In the genomic region with DNA sequence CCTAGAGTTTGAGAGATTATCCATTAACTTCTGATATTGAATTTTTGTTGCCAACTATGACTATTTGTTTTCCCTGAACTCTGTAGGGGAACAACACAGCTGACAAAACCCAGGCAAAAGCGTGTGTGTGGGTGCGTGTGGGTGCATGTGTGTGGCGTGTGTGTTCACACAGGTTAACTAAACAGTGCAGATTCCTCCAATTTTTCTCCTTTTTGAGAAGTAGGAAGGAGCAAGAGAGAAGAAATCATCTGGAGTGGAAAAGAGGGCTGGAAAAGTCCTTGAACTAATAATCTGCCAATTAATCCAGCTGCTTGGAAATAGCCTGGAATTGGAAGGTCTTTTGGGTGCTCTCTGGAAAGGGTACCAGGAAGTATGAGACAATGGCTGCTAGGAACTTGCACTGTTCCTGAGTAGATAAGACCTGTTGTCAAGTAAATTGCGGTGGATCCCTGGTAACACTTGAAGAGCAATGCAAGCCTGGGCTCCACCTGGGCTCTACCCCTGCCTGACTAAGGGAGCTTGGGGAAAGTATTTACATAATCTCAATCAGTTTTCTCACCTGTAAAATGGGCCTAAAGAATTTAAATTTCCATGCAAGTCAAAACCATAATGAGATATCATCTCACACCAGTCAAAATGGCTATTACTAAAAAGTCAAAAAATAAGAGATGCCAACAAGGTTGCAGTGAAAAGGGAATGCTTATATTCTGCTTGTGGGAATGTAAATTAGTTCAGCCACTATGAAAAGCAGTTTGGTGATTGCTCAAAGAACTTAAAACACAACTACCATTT, we compare ENCODE assay signal across 20 cellular contexts. TPM values are rescaled to one million over a fixed set of nuclear protein-coding genes. Genes with fewer than 3 reads are reported as not detected.
DNase-seq lines count a peak whose midpoint lies in the region; ATAC-seq, FAIRE-seq and TF ChIP-seq lines count a peak whose summit lies in the region.
"Had no signal": no experiment of that assay in that cellular context is flagged by ENCODE, and none has a peak within 500 bp of the region (broad histone marks: within the 10 kb centered on the region; RNA-seq: fewer than 3 reads in every experiment).

No MANE protein-coding gene starts in this region.

- no peaks in the 10 kb centered on the region for H3K79me2 ChIP-seq in PC-9 (ENCODE audit: low read depth)

- H2AFZ ChIP-seq in PC-9: no peak overlapping the region

- TF ChIP-seq RAD21 in A549 (conservative IDR thresholded peaks at IDR 0.05 in 1 of 2, IDR thresholded peaks at IDR 0.05 in 1 of 2): no peak

- H3K27ac ChIP-seq in A549: peak overlapping the region; percentile 76 to 82
- H3K27ac ChIP-seq in PC-9: no peak overlapping the region
- no peak overlapping the region for H3K27ac ChIP-seq in gastrocnemius medialis

- H3K36me3 Mint-ChIP-seq in activated T-cell treated with anti-CD3 and anti-CD28 coated beads, Interleukin-2, amount 50 U/mL, for 24 hours (ENCODE audit: low read depth): no peaks in the 10 kb centered on the region
- peaks cover 4% of the 10 kb centered on the region for H3K36me3 Mint-ChIP-seq in natural killer cell treated with Interleukin-12 subunit alpha and Interleukin-12 subunit beta and Interleukin-15 and Interleukin-18, amount 100 ng/mL, for 72 hours
- H3K36me3 Mint-ChIP-seq: IgD-negative memory B cell had no signal

- H3K4me1 ChIP-seq in A549: peaks cover 61% of the 10 kb centered on the region
- peaks cover 44% of the 10 kb centered on the region for H3K4me1 ChIP-seq in PC-9 (replicated peaks; ENCODE audit: insufficient read depth)
- H3K4me1 ChIP-seq in gastrocnemius medialis: peaks cover 23 to 41% of the 10 kb centered on the region in 2 donors

- H3K9me3 Mint-ChIP-seq in activated T-cell treated with anti-CD3 and anti-CD28 coated beads, Interleukin-2, amount 50 U/mL, for 24 hours: peaks cover 6% of the 10 kb centered on the region
- H3K9me3 Mint-ChIP-seq in natural killer cell treated with Interleukin-12 subunit alpha and Interleukin-12 subunit beta and Interleukin-15 and Interleukin-18, amount 100 ng/mL, for 72 hours: no peaks in the 10 kb centered on the region

- FAIRE-seq in A549 (lab: Jason Lieb, UNC): no peak
- FAIRE-seq: A204.1, GM19239, H1 had no signal

- 51% methylated on average over 4 of the region's 4 CpGs for WGBS in A549 (ENCODE audit: missing lambda C conversion rate)

- DNase-seq in A549 (ENCODE audit: low read depth in 1 of 2, low spot score in 1 of 2) (no peak), PC-9 (no peak), left colon (no peak), mucosa of gallbladder (ENCODE audit: low spot score) (peak; percentile 61), gastrocnemius medialis (no peak)
- no peak for DNase-seq in activated T-cell treated with anti-CD3 and anti-CD28 coated beads, Interleukin-2, amount 50 U/mL, for 24 hours
- no peak for DNase-seq in natural killer cell treated with Interleukin-12 subunit alpha and Interleukin-12 subunit beta and Interleukin-15 and Interleukin-18, amount 100 ng/mL, for 72 hours (ENCODE audit: low spot score)
- DNase-seq: C1 segment of cervical spinal cord, DMS153, NCI-H1105, NCI-H1694, NCI-H2227 treated with DMSO at 0.1 percent for 48 hours, NCI-H524 treated with DMSO at 0.1 percent for 48 hours had no signal

- H3K4me2 ChIP-seq in A549 (peak overlapping the region; percentile 54), PC-9 (peak overlapping the region; percentile 61; the same call in 1 of the 2 replicates)

- TF ChIP-seq CTCF in A549 (IDR thresholded peaks at IDR 0.05): no peak
- TF ChIP-seq CTCF in PC-9 (conservative IDR thresholded peaks at IDR 0.05): no peak
- TF ChIP-seq CTCF in gastrocnemius medialis (IDR thresholded peaks at IDR 0.05 in 4 of 5, conservative IDR thresholded peaks at IDR 0.05 in 1 of 5): no peak

- H3K4me3 ChIP-seq in A549 (no peak overlapping the region), PC-9 (no peak overlapping the region), gastrocnemius medialis (no peak overlapping the region)

- H3K27ac Mint-ChIP-seq in activated T-cell treated with anti-CD3 and anti-CD28 coated beads, Interleukin-2, amount 50 U/mL, for 24 hours: no peak overlapping the region
- H3K27ac Mint-ChIP-seq in natural killer cell treated with Interleukin-12 subunit alpha and Interleukin-12 subunit beta and Interleukin-15 and Interleukin-18, amount 100 ng/mL, for 72 hours: no peak overlapping the region
- H3K27ac Mint-ChIP-seq: IgD-negative memory B cell had no signal

- in situ Hi-C loops in gastrocnemius medialis (cut with MboI; ENCODE audit: low sequenced_read_pairs in 4 of 4): no loop called here

- TF ChIP-seq EP300 in A549 (IDR thresholded peaks at IDR 0.05): no peak

- intact Hi-C loops in PC-9 (cut with micrococcal nuclease; ENCODE audit: unreplicated experiment): loop anchor here (2.0 kb wide), 1 partner anchor 31 kb away; no protein-coding TSS in a partner anchor
- intact Hi-C loops in left colon (cut with DNase I, micrococcal nuclease): no loop called here
- intact Hi-C loops in gastrocnemius medialis (cut with DNase I; ENCODE audit: low total_unique reads): no loop called here

- H3K9me3 ChIP-seq in A549: peaks cover 8% of the 10 kb centered on the region; the same call in 1 of the 3 replicates
- H3K9me3 ChIP-seq in PC-9 (ENCODE audit: insufficient read depth, low read depth): 0 out of 2 replicates have a peak, but pooled peaks cover 2% of the 10 kb centered on the region
- no peaks in the 10 kb centered on the region for H3K9me3 ChIP-seq in gastrocnemius medialis

- H3K27me3 ChIP-seq in PC-9 (ENCODE audit: insufficient read depth, low read depth) (no peaks in the 10 kb centered on the region), gastrocnemius medialis (no peaks in the 10 kb centered on the region)

- no peak for TF ChIP-seq POLR2A in A549 (IDR thresholded peaks at IDR 0.05; ENCODE audit: low read length)
- no peak for TF ChIP-seq POLR2A in gastrocnemius medialis (IDR thresholded peaks at IDR 0.05)

- no TSS peak for BruUV-seq in PC-9 (replicated peaks; lab: Mats Ljungman, UMichigan)

- POLR2A ChIA-PET in A549 (lab: Yijun Ruan, JAX) (no interaction called here), PC-9 (lab: Charles Lee; ENCODE audit: unreplicated experiment) (no interaction called here)

- H3K9me2 ChIP-seq in PC-9 (ENCODE audit: insufficient read depth): no peaks in the 10 kb centered on the region

- H3K4me3 Mint-ChIP-seq in activated T-cell treated with anti-CD3 and anti-CD28 coated beads, Interleukin-2, amount 50 U/mL, for 24 hours: no peak overlapping the region
- H3K4me3 Mint-ChIP-seq in natural killer cell treated with Interleukin-12 subunit alpha and Interleukin-12 subunit beta and Interleukin-15 and Interleukin-18, amount 100 ng/mL, for 72 hours: no peak overlapping the region

- peaks cover 55% of the 10 kb centered on the region for H3K4me1 Mint-ChIP-seq in activated T-cell treated with anti-CD3 and anti-CD28 coated beads, Interleukin-2, amount 50 U/mL, for 24 hours (ENCODE audit: low read depth)
- H3K4me1 Mint-ChIP-seq in natural killer cell treated with Interleukin-12 subunit alpha and Interleukin-12 subunit beta and Interleukin-15 and Interleukin-18, amount 100 ng/mL, for 72 hours (ENCODE audit: low read depth in 2 of 2): peaks cover 21 to 26% of the 10 kb centered on the region in 2 donors

- H3K36me3 ChIP-seq in PC-9 (ENCODE audit: low read depth) (no peaks in the 10 kb centered on the region), gastrocnemius medialis (no peaks in the 10 kb centered on the region)

- H3F3A ChIP-seq in PC-9 (ENCODE audit: insufficient read depth, low read depth): peaks cover 37% of the 10 kb centered on the region

- CTCF ChIA-PET in A549 (lab: Yijun Ruan, JAX): interaction anchor here (0.8 to 1.0 kb wide), 3 partner anchors 32 to 132 kb away, joined by 3 to 4 read pairs (median 3); no protein-coding TSS in a partner anchor
- CTCF ChIA-PET in PC-9 (lab: Charles Lee): no interaction called here

- peaks cover 3% of the 10 kb centered on the region for H3K27me3 Mint-ChIP-seq in activated T-cell treated with anti-CD3 and anti-CD28 coated beads, Interleukin-2, amount 50 U/mL, for 24 hours
- peaks cover 41 to 43% of the 10 kb centered on the region in 2 donors for H3K27me3 Mint-ChIP-seq in natural killer cell treated with Interleukin-12 subunit alpha and Interleukin-12 subunit beta and Interleukin-15 and Interleukin-18, amount 100 ng/mL, for 72 hours

- no peak for ATAC-seq in A549
- ATAC-seq in left colon: peak; percentile 70
- ATAC-seq in gastrocnemius medialis: no peak
- no peak for ATAC-seq in natural killer cell treated with Interleukin-12 subunit alpha and Interleukin-12 subunit beta and Interleukin-15 and Interleukin-18, amount 100 ng/mL, for 72 hours
- no peak for ATAC-seq in GM18907 (IDR thresholded peaks at IDR 0.05; ENCODE audit: unreplicated experiment)
- ATAC-seq: Panc1, Right ventricle myocardium inferior had no signal

- H4K20me1 ChIP-seq in PC-9 (ENCODE audit: insufficient read depth): no peaks in the 10 kb centered on the region

TF ChIP-seq in A549, 52 proteins besides CTCF, POLR2A, EP300 and RAD21:
- TF ChIP-seq EHF (CRISPR knock-in tag; IDR thresholded peaks at IDR 0.05) (no peak), EHMT2 (IDR thresholded peaks at IDR 0.05; ENCODE audit: low read depth) (no peak), GATA3 (IDR thresholded peaks at IDR 0.05; ENCODE audit: borderline replicate concordance) (0 out of 2 replicates have a peak, but pooled peaks have one; percentile 17), CHD4 (IDR thresholded peaks at IDR 0.05; ENCODE audit: borderline replicate concordance) (peak; percentile 52; the same call in 1 of the 2 replicates), FOXS1 (CRISPR knock-in tag; IDR thresholded peaks at IDR 0.05) (no peak)
- TF ChIP-seq, protein P1, sequence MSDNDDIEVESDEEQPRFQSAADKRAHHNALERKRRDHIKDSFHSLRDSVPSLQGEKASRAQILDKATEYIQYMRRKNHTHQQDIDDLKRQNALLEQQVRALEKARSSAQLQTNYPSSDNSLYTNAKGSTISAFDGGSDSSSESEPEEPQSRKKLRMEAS (IDR thresholded peaks at IDR 0.05): no peak

RNA-seq across cellular contexts. Expression of gene IL1R1, which starts 40.5 kb away (rescaled TPM):
- polyA plus RNA-seq in A549 (2011; rRNA removed): 34.7 and 38.0 TPM in 2 replicates
- polyA plus RNA-seq in A549 (2012; cell fraction: cytosol; rRNA removed): 11.8 and 16.3 TPM in 2 replicates
- polyA plus RNA-seq in A549 (2012; cell fraction: nucleus; rRNA removed): 8.9 and 11.5 TPM in 2 replicates
- polyA plus RNA-seq in A549 (2017; fragmentation: RNase III; extraction: RNeasy Plus Mini Kit Qiagen cat#74134 plus additional on column Dnase treatment): 25.3 to 35.9 TPM (median 32.5 TPM) in 3 replicates
- polyA minus RNA-seq in A549 (2011; rRNA and poly(A)+ RNA removed): 16.1 and 16.2 TPM in 2 replicates
- total RNA-seq in PC-9 (2021): 5.0 and 6.5 TPM in 2 replicates
- total RNA-seq in left colon: 10 to 100 TPM; 24.8 to 25.0 TPM
- total RNA-seq in mucosa of gallbladder: 51.9 TPM
- 10 to 100 TPM; 17.6 to 23.3 (median 19.3) TPM for total RNA-seq in gastrocnemius medialis
- under 1 TPM; 0.19 to 0.86 TPM for total RNA-seq in natural killer cell treated with Interleukin-12 subunit alpha and Interleukin-12 subunit beta and Interleukin-15 and Interleukin-18, amount 100 ng/mL, for 72 hours
- polyA plus RNA-seq: IgD-negative memory B cell had no signal

Comparison
In these comparisons a context has a peak if more than half of its experiments do, and no peak if none do; other contexts are left out.
1. H3K27ac ChIP-seq: peak in A549 (2 of 2); none in PC-9 (single experiment) and gastrocnemius medialis (0 of 4).